10 cellular contexts compared by ENCODE assay signal in genomic region chr19:4208385-4209094, GRCh38. TPM values are rescaled to one million over a fixed set of nuclear protein-coding genes. Genes with fewer than 3 reads are reported as not detected.
A peak's percentile ranks its signal among the peaks of the same experiment; 100 is the strongest.
DNase-seq lines count a peak whose midpoint lies in the region; ATAC-seq, FAIRE-seq and TF ChIP-seq lines count a peak whose summit lies in the region.
"Had no signal": no experiment of that assay in that cellular context is flagged by ENCODE, and none has a peak within 500 bp of the region (broad histone marks: within the 10 kb centered on the region; RNA-seq: fewer than 3 reads in every experiment).

No MANE protein-coding gene starts in this region.

- H2AFZ ChIP-seq in Loucy (ENCODE audit: low read length) = no peak overlapping the region
- no peak overlapping the region for H2AFZ ChIP-seq in K562 (ENCODE audit: low read depth, low read length)
- H2AFZ ChIP-seq in osteoblast (ENCODE audit: low read length) = no peak overlapping the region

- 0 out of 4 replicates have a peak, but pooled peaks of 1 of the 2 experiments have one; percentile 6 for TF ChIP-seq RAD21 in K562 (CRISPR knock-in tag; conservative IDR thresholded peaks at IDR 0.05 in 1 of 2, IDR thresholded peaks at IDR 0.05 in 1 of 2)

- CTCF ChIA-PET in K562 (lab: Yijun Ruan, JAX; ENCODE audit: low intra/inter-chr PET ratio) = no interaction called here

- H3K4me3 ChIP-seq in Loucy (ENCODE audit: low read length, poor library complexity, severe bottlenecking) (no peak overlapping the region), K562 (no peak overlapping the region), osteoblast (ENCODE audit: insufficient read depth, low read length) (no peak overlapping the region)

- DNase-seq in NCI-H2227 (lab: John Stamatoyannopoulos, UW; ENCODE audit: unreplicated experiment) (peak; percentile 19), NCI-H2227 treated with DMSO at 0.1 percent for 48 hours (lab: John Stamatoyannopoulos, UW) (no peak), K562 (ENCODE audit: extremely low read depth in 1 of 4, low spot score in 3 of 4) (peak in 3 of 4 experiments; percentile 55 to 59 (median 58)), osteoblast (ENCODE audit: insufficient read length, low spot score, missing footprints) (peak; percentile 92), cortex of kidney (lab: John Stamatoyannopoulos, UW) (no peak), NCI-H526 treated with DMSO at 0.1 percent for 48 hours (lab: John Stamatoyannopoulos, UW) (no peak)
- DNase-seq in stimulated activated naive CD4-positive, alpha-beta T cell (lab: John Stamatoyannopoulos, UW) = no peak
- DNase-seq: C1 segment of cervical spinal cord had no signal

- intact Hi-C loops in K562 (cut with micrococcal nuclease) = no loop called here

- POLR2A ChIA-PET in K562 (lab: Yijun Ruan, JAX) = interaction anchor here (0.8 to 2.0 kb wide), 2 partner anchors 153 to 223 kb away, joined by 3 to 7 read pairs; partner anchors contain the start of gene EEF2

- no peaks in the 10 kb centered on the region for H3K27me3 ChIP-seq in Loucy (ENCODE audit: insufficient read depth, low read length, poor library complexity, severe bottlenecking)
- H3K27me3 ChIP-seq in K562 (ENCODE audit: control insufficient read depth in 2 of 2, insufficient read depth in 2 of 2, low read length in 2 of 2) = peaks cover 7 to 20% of the 10 kb centered on the region in 2 experiments; a peak in 3 of 5 replicates
- no peaks in the 10 kb centered on the region for H3K27me3 ChIP-seq in osteoblast (ENCODE audit: insufficient read depth, low read length)

- H3K9me3 ChIP-seq in Loucy (ENCODE audit: insufficient read depth, low read depth, low read length) (no peaks in the 10 kb centered on the region), K562 (replicated peaks; ENCODE audit: control insufficient read depth, insufficient read depth, low read depth, low read length) (no peaks in the 10 kb centered on the region), osteoblast (ENCODE audit: low read depth, low read length) (no peaks in the 10 kb centered on the region)

- no peak for TF ChIP-seq EP300 in K562 (IDR thresholded peaks at IDR 0.05; ENCODE audit: low read length)

- no TSS peak for BruUV-seq in K562 (replicated peaks; lab: Mats Ljungman, UMichigan)

- no peak overlapping the region for H3K9ac ChIP-seq in Loucy (ENCODE audit: low read depth, low read length, poor library complexity, severe bottlenecking)
- H3K9ac ChIP-seq in K562 (ENCODE audit: insufficient read depth in 1 of 2, low read depth in 2 of 2, low read length in 2 of 2) = no peak overlapping the region; a peak in 1 of 4 replicates

- TF ChIP-seq POLR2A in K562 (conservative IDR thresholded peaks at IDR 0.05) = no peak

- ATAC-seq in K562 = no peak

- WGBS in K562 (ENCODE audit: insufficient coverage, low coverage, missing lambda C conversion rate) = 27% methylated on average over 12 of the region's 13 CpGs

- H3K36me3 ChIP-seq in Loucy (ENCODE audit: insufficient read depth, low read length) = no peaks in the 10 kb centered on the region
- no peaks in the 10 kb centered on the region for H3K36me3 ChIP-seq in K562 (ENCODE audit: control insufficient read depth, insufficient read depth, low read length)
- H3K36me3 ChIP-seq in osteoblast (ENCODE audit: insufficient read depth, low read length) = no peaks in the 10 kb centered on the region

- no peaks in the 10 kb centered on the region for H3K9me2 ChIP-seq in Loucy (replicated peaks; ENCODE audit: low read depth, low read length)

- H3K79me2 ChIP-seq in Loucy (ENCODE audit: insufficient read depth, low read length) = no peaks in the 10 kb centered on the region
- no peaks in the 10 kb centered on the region for H3K79me2 ChIP-seq in K562 (ENCODE audit: control insufficient read depth, insufficient read depth, low read length)
- no peaks in the 10 kb centered on the region for H3K79me2 ChIP-seq in osteoblast (ENCODE audit: insufficient read depth, low read length)

- TF ChIP-seq CTCF in Loucy (conservative IDR thresholded peaks at IDR 0.05; ENCODE audit: low read length) (peak; percentile 69), K562 (IDR thresholded peaks at IDR 0.05 in 2 of 3, conservative IDR thresholded peaks at IDR 0.05 in 1 of 3; ENCODE audit: insufficient read depth in 2 of 3, low read depth in 1 of 3, low read length in 3 of 3) (peak; percentile 20 to 35 (median 29); a peak in 2 of 6 replicates), osteoblast (IDR thresholded peaks at IDR 0.05; ENCODE audit: extremely low read depth, low read depth, low read length) (peak; percentile 58)

- H3K27ac ChIP-seq in K562 (ENCODE audit: extremely low read depth, low read depth, low read length) (no peak overlapping the region), osteoblast (ENCODE audit: low read depth, low read length) (no peak overlapping the region)

- H3K4me2 ChIP-seq in Loucy (ENCODE audit: low read depth, low read length, poor library complexity, severe bottlenecking) = no peak overlapping the region
- no peak overlapping the region for H3K4me2 ChIP-seq in K562 (ENCODE audit: insufficient read depth, low read length)
- H3K4me2 ChIP-seq in osteoblast (ENCODE audit: insufficient read depth, low read length) = no peak overlapping the region

- peaks cover 3% of the 10 kb centered on the region for H3K9me1 ChIP-seq in K562 (ENCODE audit: control insufficient read depth, insufficient read depth, low read length)

- H4K20me1 ChIP-seq in Loucy (ENCODE audit: insufficient read depth, low read length, poor library complexity, severe bottlenecking) = no peaks in the 10 kb centered on the region
- no peaks in the 10 kb centered on the region for H4K20me1 ChIP-seq in K562 (replicated peaks; ENCODE audit: control insufficient read depth, insufficient read depth, low read length)
- H4K20me1 ChIP-seq in osteoblast (ENCODE audit: insufficient read depth, low read length) = no peaks in the 10 kb centered on the region

- in situ Hi-C loops in K562 (cut with MboI) = loop anchor here (5.0 kb wide), 1 partner anchor 346 kb away; no protein-coding TSS in a partner anchor

- FAIRE-seq in K562 (lab: Jason Lieb, UNC) = no peak

- H3K4me1 ChIP-seq in Loucy (ENCODE audit: insufficient read depth, low read length, poor library complexity, severe bottlenecking) (no peaks in the 10 kb centered on the region), K562 (replicated peaks in 1 of 2; ENCODE audit: control insufficient read depth in 2 of 2, insufficient read depth in 2 of 2, low read length in 2 of 2) (peaks cover 5 to 28% of the 10 kb centered on the region in 2 experiments; a peak in 4 of 5 replicates), osteoblast (ENCODE audit: insufficient read depth, low read length) (peaks cover 8% of the 10 kb centered on the region)

- no peaks in the 10 kb centered on the region for H3F3A ChIP-seq in Loucy (ENCODE audit: low read depth)

RNA-seq across cellular contexts. Expression of gene EBI3, which starts 20.8 kb away (rescaled TPM):
- not detected in 2 replicates for total RNA-seq in K562 (2011; cell fraction: chromatin; rRNA removed; ENCODE audit: low replicate concordance)
- total RNA-seq in K562 (2011; cell fraction: nucleolus; rRNA removed) = 0.33 and 0.39 TPM in 2 replicates
- total RNA-seq in K562 (2011; cell fraction: nucleoplasm; rRNA removed) = not detected in 2 replicates
- total RNA-seq in K562 (2014; rRNA removed) (not detected in 2 replicates), K562 (2014; rRNA removed; fragmentation: Illumina TruSeq; extraction: Trizol) (not detected in 2 replicates), K562 (2015; rRNA removed; fragmentation: Illumina TruSeq; extraction: Trizol) (not detected in 2 replicates), K562 (2021) (0.22 TPM in 1 of 2 replicates, not detected in the other), osteoblast (not detected in 2 replicates)
- polyA plus RNA-seq in K562 (2011; rRNA removed) (0.12 and 0.35 TPM in 2 replicates), K562 (2014; fragmentation: Illumina TruSeq; extraction: Trizol) (0.30 TPM in 1 of 2 replicates, not detected in the other), K562 (2014; fragmentation: Nextera tagmentation; extraction: Ambion mirVana) (not detected), K562 (2014; rRNA removed) (0.08 and 0.40 TPM in 2 replicates)
- 0.34 and 1.2 TPM in 2 replicates for polyA plus RNA-seq in K562 (2011; cell fraction: cytosol; rRNA removed)
- polyA plus RNA-seq in K562 (2011; cell fraction: nucleus; rRNA removed) = 0.13 and 0.36 TPM in 2 replicates
- polyA plus RNA-seq in K562 (2012) = 0.21 and 0.47 TPM in 2 replicates
- not detected in 2 replicates for polyA minus RNA-seq in K562 (2011; rRNA and poly(A)+ RNA removed)
- polyA minus RNA-seq in K562 (2011; cell fraction: cytosol; rRNA and poly(A)+ RNA removed) = not detected in 2 replicates
- polyA minus RNA-seq in K562 (2011; cell fraction: nucleus; rRNA and poly(A)+ RNA removed) = not detected in 2 replicates

RNA-seq across cellular contexts. Expression of gene ANKRD24, which starts 26.1 kb away (rescaled TPM):
- 0.53 and 1.2 TPM in 2 replicates for total RNA-seq in K562 (2011; cell fraction: chromatin; rRNA removed; ENCODE audit: low replicate concordance)
- total RNA-seq in K562 (2011; cell fraction: nucleolus; rRNA removed) = 0.13 and 0.17 TPM in 2 replicates
- 0.15 and 0.37 TPM in 2 replicates for total RNA-seq in K562 (2011; cell fraction: nucleoplasm; rRNA removed)
- total RNA-seq in K562 (2014; rRNA removed) (0.08 TPM in 1 of 2 replicates, not detected in the other), K562 (2014; rRNA removed; fragmentation: Illumina TruSeq; extraction: Trizol) (not detected in 2 replicates), K562 (2015; rRNA removed; fragmentation: Illumina TruSeq; extraction: Trizol) (not detected in 2 replicates), K562 (2021) (0.07 and 0.38 TPM in 2 replicates), osteoblast (0.29 and 0.72 TPM in 2 replicates)
- polyA plus RNA-seq in K562 (2011; rRNA removed) (0.11 and 0.24 TPM in 2 replicates), K562 (2014; fragmentation: Illumina TruSeq; extraction: Trizol) (0.07 TPM in 1 of 2 replicates, not detected in the other), K562 (2014; fragmentation: Nextera tagmentation; extraction: Ambion mirVana) (not detected), K562 (2014; rRNA removed) (0.03 and 0.12 TPM in 2 replicates)
- 0.31 and 0.34 TPM in 2 replicates for polyA plus RNA-seq in K562 (2011; cell fraction: cytosol; rRNA removed)
- polyA plus RNA-seq in K562 (2011; cell fraction: nucleus; rRNA removed) = 0.48 TPM in 2 replicates
- 0.09 and 0.51 TPM in 2 replicates for polyA plus RNA-seq in K562 (2012)
- 0.11 and 0.27 TPM in 2 replicates for polyA minus RNA-seq in K562 (2011; rRNA and poly(A)+ RNA removed)
- polyA minus RNA-seq in K562 (2011; cell fraction: cytosol; rRNA and poly(A)+ RNA removed) = not detected in 2 replicates
- 0.11 and 0.13 TPM in 2 replicates for polyA minus RNA-seq in K562 (2011; cell fraction: nucleus; rRNA and poly(A)+ RNA removed)

RNA-seq across cellular contexts. Expression of gene SIRT6, which starts 26.2 kb away (rescaled TPM):
- total RNA-seq in K562 (2011; cell fraction: chromatin; rRNA removed; ENCODE audit: low replicate concordance) = 19.9 and 49.6 TPM in 2 replicates
- total RNA-seq in K562 (2011; cell fraction: nucleolus; rRNA removed) = 43.2 and 44.7 TPM in 2 replicates
- 26.7 and 29.2 TPM in 2 replicates for total RNA-seq in K562 (2011; cell fraction: nucleoplasm; rRNA removed)
- 26.7 and 32.5 TPM in 2 replicates for total RNA-seq in K562 (2014; rRNA removed)
- 0.93 and 2.7 TPM in 2 replicates for total RNA-seq in K562 (2014; rRNA removed; fragmentation: Illumina TruSeq; extraction: Trizol)
- total RNA-seq in K562 (2015; rRNA removed; fragmentation: Illumina TruSeq; extraction: Trizol) = 10.2 and 11.0 TPM in 2 replicates
- 36.6 and 37.7 TPM in 2 replicates for total RNA-seq in K562 (2021)
- 15.0 and 20.8 TPM in 2 replicates for polyA plus RNA-seq in K562 (2011; rRNA removed)
- polyA plus RNA-seq in K562 (2011; cell fraction: cytosol; rRNA removed) = 25.2 and 50.5 TPM in 2 replicates
- 41.0 and 84.2 TPM in 2 replicates for polyA plus RNA-seq in K562 (2011; cell fraction: nucleus; rRNA removed)
- 27.9 and 32.4 TPM in 2 replicates for polyA plus RNA-seq in K562 (2012)
- 8.0 and 23.9 TPM in 2 replicates for polyA plus RNA-seq in K562 (2014; fragmentation: Illumina TruSeq; extraction: Trizol)
- 1 to 10 TPM; 1.4 to 1.8 TPM for polyA plus RNA-seq in K562 (2014; fragmentation: Nextera tagmentation; extraction: Ambion mirVana)
- 37.3 and 41.1 TPM in 2 replicates for polyA plus RNA-seq in K562 (2014; rRNA removed)
- 2.9 and 6.5 TPM in 2 replicates for polyA minus RNA-seq in K562 (2011; rRNA and poly(A)+ RNA removed)
- polyA minus RNA-seq in K562 (2011; cell fraction: cytosol; rRNA and poly(A)+ RNA removed) = 12.1 and 12.7 TPM in 2 replicates
- 11.3 and 13.2 TPM in 2 replicates for polyA minus RNA-seq in K562 (2011; cell fraction: nucleus; rRNA and poly(A)+ RNA removed)
- total RNA-seq in osteoblast = 8.3 and 16.3 TPM in 2 replicates

RNA-seq across cellular contexts. Expression of gene YJU2, which starts 38.3 kb away (rescaled TPM):
- total RNA-seq in K562 (2011; cell fraction: chromatin; rRNA removed; ENCODE audit: low replicate concordance) = 8.3 and 15.5 TPM in 2 replicates
- total RNA-seq in K562 (2011; cell fraction: nucleolus; rRNA removed) = 12.6 and 14.5 TPM in 2 replicates
- total RNA-seq in K562 (2011; cell fraction: nucleoplasm; rRNA removed) = 8.1 and 11.4 TPM in 2 replicates
- total RNA-seq in K562 (2014; rRNA removed) (34.9 and 46.0 TPM in 2 replicates), K562 (2014; rRNA removed; fragmentation: Illumina TruSeq; extraction: Trizol) (11.7 and 12.1 TPM in 2 replicates), K562 (2015; rRNA removed; fragmentation: Illumina TruSeq; extraction: Trizol) (22.4 and 23.5 TPM in 2 replicates), K562 (2021) (26.5 and 28.6 TPM in 2 replicates), osteoblast (15.3 and 17.0 TPM in 2 replicates)
- polyA plus RNA-seq in K562 (2011; rRNA removed) (12.6 and 15.4 TPM in 2 replicates), K562 (2014; fragmentation: Illumina TruSeq; extraction: Trizol) (19.3 and 27.8 TPM in 2 replicates), K562 (2014; fragmentation: Nextera tagmentation; extraction: Ambion mirVana) (1 to 10 TPM in 1 of 2 experiments, under 1 TPM in 1; 0.41 to 1.4 TPM), K562 (2014; rRNA removed) (33.0 and 34.6 TPM in 2 replicates)
- polyA plus RNA-seq in K562 (2011; cell fraction: cytosol; rRNA removed) = 17.5 and 33.3 TPM in 2 replicates
- 8.4 and 11.4 TPM in 2 replicates for polyA plus RNA-seq in K562 (2011; cell fraction: nucleus; rRNA removed)
- 20.8 and 26.9 TPM in 2 replicates for polyA plus RNA-seq in K562 (2012)
- polyA minus RNA-seq in K562 (2011; rRNA and poly(A)+ RNA removed) = 11.0 and 12.5 TPM in 2 replicates
- 8.3 and 10.7 TPM in 2 replicates for polyA minus RNA-seq in K562 (2011; cell fraction: cytosol; rRNA and poly(A)+ RNA removed)
- 3.2 and 6.4 TPM in 2 replicates for polyA minus RNA-seq in K562 (2011; cell fraction: nucleus; rRNA and poly(A)+ RNA removed)

RNA-seq across cellular contexts. Expression of gene CREB3L3, which starts 55.1 kb away (rescaled TPM):
- not detected in 2 replicates for total RNA-seq in K562 (2011; cell fraction: chromatin; rRNA removed; ENCODE audit: low replicate concordance)
- total RNA-seq in K562 (2011; cell fraction: nucleolus; rRNA removed) = not detected in 2 replicates
- total RNA-seq in K562 (2011; cell fraction: nucleoplasm; rRNA removed) = not detected in 2 replicates
- total RNA-seq in K562 (2014; rRNA removed) = not detected in 2 replicates
- total RNA-seq in K562 (2014; rRNA removed; fragmentation: Illumina TruSeq; extraction: Trizol) = not detected in 2 replicates
- total RNA-seq in K562 (2015; rRNA removed; fragmentation: Illumina TruSeq; extraction: Trizol) = 0.11 TPM in 1 of 2 replicates, not detected in the other
- 0.07 TPM in 1 of 2 replicates, not detected in the other for total RNA-seq in K562 (2021)
- 0.03 TPM in 1 of 2 replicates, not detected in the other for polyA plus RNA-seq in K562 (2011; rRNA removed)
- polyA plus RNA-seq in K562 (2011; cell fraction: cytosol; rRNA removed) = not detected in 2 replicates
- not detected in 2 replicates for polyA plus RNA-seq in K562 (2011; cell fraction: nucleus; rRNA removed)
- 0.08 and 0.17 TPM in 2 replicates for polyA plus RNA-seq in K562 (2012)
- polyA plus RNA-seq in K562 (2014; fragmentation: Illumina TruSeq; extraction: Trizol) = 0.06 TPM in 1 of 2 replicates, not detected in the other
- not detected for polyA plus RNA-seq in K562 (2014; fragmentation: Nextera tagmentation; extraction: Ambion mirVana)
- polyA plus RNA-seq in K562 (2014; rRNA removed) = 0.38 TPM in 1 of 2 replicates, not detected in the other
- not detected in 2 replicates for polyA minus RNA-seq in K562 (2011; rRNA and poly(A)+ RNA removed)
- not detected in 2 replicates for polyA minus RNA-seq in K562 (2011; cell fraction: cytosol; rRNA and poly(A)+ RNA removed)
- polyA minus RNA-seq in K562 (2011; cell fraction: nucleus; rRNA and poly(A)+ RNA removed) = not detected in 2 replicates
- total RNA-seq in osteoblast = not detected in 2 replicates
- total RNA-seq: activated CD8-positive, alpha-beta memory T cell treated with anti-CD3 and anti-CD28 coated beads for 36 hours had no signal

Comparison
In these comparisons a context has a peak if more than half of its experiments do, and no peak if none do; other contexts are left out.
1. DNase-seq: peak in NCI-H2227 (single experiment), K562 (3 of 4) and osteoblast (single experiment); none in NCI-H2227 treated with DMSO at 0.1 percent for 48 hours (single experiment), cortex of kidney (single experiment), NCI-H526 treated with DMSO at 0.1 percent for 48 hours (single experiment) and stimulated activated naive CD4-positive, alpha-beta T cell (0 of 6).
2. Peak in every context shown above with its lines, with median percentiles within 50 percentile points of each other: CTCF ChIP-seq.